1 cellular context compared by ENCODE assay signal in genomic region chr1:117544509-117545109, GRCh38.
TF ChIP-seq lines count a peak whose summit lies in the region.

No MANE protein-coding gene starts in this region.

TF ChIP-seq in HepG2, 621 proteins besides CTCF, POLR2A, EP300 and RAD21 (continued from another document and continues in another):
- TF ChIP-seq ZBTB40 (IDR thresholded peaks at IDR 0.05) (no peak), ZBTB40 (CRISPR knock-in tag; IDR thresholded peaks at IDR 0.05) (peak; percentile 18; the same call in 1 of the 2 replicates), KLF11 (CRISPR knock-in tag; IDR thresholded peaks at IDR 0.05) (no peak), FOXJ3 (CRISPR knock-in tag; IDR thresholded peaks at IDR 0.05; ENCODE audit: borderline replicate concordance) (no peak), ZNF577 (CRISPR knock-in tag; IDR thresholded peaks at IDR 0.05; ENCODE audit: borderline replicate concordance, low read depth) (no peak), MAX (IDR thresholded peaks at IDR 0.05) (no peak), HINFP (CRISPR knock-in tag; IDR thresholded peaks at IDR 0.05; ENCODE audit: low read depth) (no peak), CENPBD1 (CRISPR knock-in tag; IDR thresholded peaks at IDR 0.05; ENCODE audit: borderline replicate concordance, low read depth) (no peak), ARID2 (CRISPR knock-in tag; IDR thresholded peaks at IDR 0.05; ENCODE audit: borderline replicate concordance) (no peak), ZNF556 (CRISPR knock-in tag; IDR thresholded peaks at IDR 0.05; ENCODE audit: borderline replicate concordance) (no peak), SNRNP70 (IDR thresholded peaks at IDR 0.05; ENCODE audit: low read depth, low read length) (no peak), ZNF770 (CRISPR knock-in tag; IDR thresholded peaks at IDR 0.05) (peak; percentile 60; the same call in 1 of the 2 replicates), GTF3A (CRISPR knock-in tag; conservative IDR thresholded peaks at IDR 0.05) (no peak), BCL6 (CRISPR knock-in tag; IDR thresholded peaks at IDR 0.05) (0 out of 2 replicates have a peak, but pooled peaks have one; percentile 7), ARID5B (CRISPR knock-in tag; IDR thresholded peaks at IDR 0.05) (peak; percentile 71), ZNF782 (CRISPR knock-in tag; IDR thresholded peaks at IDR 0.05; ENCODE audit: borderline replicate concordance) (no peak), ZNF776 (CRISPR knock-in tag; IDR thresholded peaks at IDR 0.05) (no peak), IKZF5 (CRISPR knock-in tag; IDR thresholded peaks at IDR 0.05) (no peak), ZNF207 (IDR thresholded peaks at IDR 0.05; ENCODE audit: borderline replicate concordance) (no peak), NR3C1 (CRISPR knock-in tag; IDR thresholded peaks at IDR 0.05) (no peak), ZNF318 (CRISPR knock-in tag; IDR thresholded peaks at IDR 0.05) (no peak), ZNF44 (CRISPR knock-in tag; IDR thresholded peaks at IDR 0.05) (no peak), ZNF282 (IDR thresholded peaks at IDR 0.05; ENCODE audit: partially characterized antibody) (no peak), ZNF225 (CRISPR knock-in tag; IDR thresholded peaks at IDR 0.05) (no peak), CHD4 (IDR thresholded peaks at IDR 0.05; ENCODE audit: borderline replicate concordance, low read length) (no peak), ZFY (CRISPR knock-in tag; IDR thresholded peaks at IDR 0.05) (peak; percentile 20; the same call in 1 of the 2 replicates), SNAPC2 (CRISPR knock-in tag; IDR thresholded peaks at IDR 0.05) (no peak)
